28 cellular contexts compared by ENCODE assay signal in genomic region chrX:136598631-136599030, GRCh38. TPM values are rescaled to one million over a fixed set of nuclear protein-coding genes. Genes with fewer than 3 reads are reported as not detected.
DNase-seq lines count a peak whose midpoint lies in the region; ATAC-seq lines count a peak whose summit lies in the region.
"Had no signal": no experiment of that assay in that cellular context is flagged by ENCODE, and none has a peak within 500 bp of the region (broad histone marks: within the 10 kb centered on the region; RNA-seq: fewer than 3 reads in every experiment).

No MANE protein-coding gene starts in this region.

- H3K27me3 ChIP-seq in naive thymus-derived CD4-positive, alpha-beta T cell (ENCODE audit: control insufficient read depth in 2 of 2, insufficient read depth in 2 of 2, low read length in 2 of 2), result no peaks in the 10 kb centered on the region
- H3K27me3 ChIP-seq: thyroid gland had no signal

- peak; percentile 46 for ATAC-seq in naive thymus-derived CD4-positive, alpha-beta T cell
- no peak for ATAC-seq in HG02885 (IDR thresholded peaks at IDR 0.05; ENCODE audit: poor library complexity, unreplicated experiment)
- ATAC-seq: HepG2, mucosa of descending colon, psoas muscle had no signal

- H3K4me3 Mint-ChIP-seq in naive thymus-derived CD4-positive, alpha-beta T cell, result peak overlapping the region in 3 of 10 donors; percentile 16 to 76 (median 40)
- H3K4me3 Mint-ChIP-seq: activated B cell treated with CpG ODN at 0.5 μM for 24 hours had no signal

- H3K36me3 ChIP-seq in naive thymus-derived CD4-positive, alpha-beta T cell (ENCODE audit: control insufficient read depth in 2 of 3, insufficient read depth in 3 of 3, low read length in 3 of 3), result no peaks in the 10 kb centered on the region
- H3K36me3 ChIP-seq: thyroid gland had no signal

- no peak overlapping the region for H3K4me3 ChIP-seq in naive thymus-derived CD4-positive, alpha-beta T cell (ENCODE audit: low read length)
- H3K4me3 ChIP-seq: dorsolateral prefrontal cortex, mucosa of descending colon, psoas muscle, skin epidermis, thyroid gland had no signal

- POLR2A ChIA-PET in naive thymus-derived CD4-positive, alpha-beta T cell (lab: Charles Lee), result interaction anchor here (0.6 to 1.3 kb wide), 2 partner anchors 12 to 90 kb away, joined by 4 read pairs; no protein-coding TSS in a partner anchor

- peaks cover 8 to 49% (median 16%) of the 10 kb centered on the region in 7 donors for H3K4me1 Mint-ChIP-seq in naive thymus-derived CD4-positive, alpha-beta T cell
- H3K4me1 Mint-ChIP-seq: activated B cell treated with CpG ODN at 0.5 μM for 24 hours had no signal

- H3K27me3 Mint-ChIP-seq in naive thymus-derived CD4-positive, alpha-beta T cell, result no peaks in the 10 kb centered on the region

- no peaks in the 10 kb centered on the region for H3K9me3 Mint-ChIP-seq in naive thymus-derived CD4-positive, alpha-beta T cell
- H3K9me3 Mint-ChIP-seq: activated B cell treated with CpG ODN at 0.5 μM for 24 hours had no signal

- H3K4me1 ChIP-seq in naive thymus-derived CD4-positive, alpha-beta T cell (ENCODE audit: control insufficient read depth in 2 of 2, insufficient read depth in 2 of 2, low read length in 2 of 2), result peaks cover 0 to 4% of the 10 kb centered on the region in 2 donors
- H3K4me1 ChIP-seq: psoas muscle, thyroid gland had no signal

- H3K27ac ChIP-seq in naive thymus-derived CD4-positive, alpha-beta T cell (ENCODE audit: low read depth, low read length), result no peak overlapping the region
- H3K27ac ChIP-seq: C4-2B, dorsolateral prefrontal cortex, psoas muscle, thyroid gland had no signal

- peak overlapping the region in 4 of 9 donors; percentile 33 to 89 (median 66) for H3K27ac Mint-ChIP-seq in naive thymus-derived CD4-positive, alpha-beta T cell
- H3K27ac Mint-ChIP-seq: activated B cell treated with CpG ODN at 0.5 μM for 24 hours had no signal

- peak; percentile 72 for DNase-seq in activated effector memory CD4-positive, alpha-beta T cell treated with anti-CD3 and anti-CD28 coated beads, Interleukin-2, amount 50 U/mL, for 16 hours
- no peak for DNase-seq in activated effector memory CD4-positive, alpha-beta T cell treated with Interleukin-2 at 50 U/mL for 16 hours
- DNase-seq in RPMI8226 (peak; percentile 8), NCI-H146 treated with DMSO at 0.1 percent for 48 hours (lab: John Stamatoyannopoulos, UW; ENCODE audit: unreplicated experiment) (no peak), HT-29 (ENCODE audit: low spot score) (no peak)
- DNase-seq in activated T-helper 9 cell treated with anti-CD3 and anti-CD28 coated beads, Interleukin-2, amount 50 U/mL, for 16 hours (ENCODE audit: low read depth), result peak; percentile 24
- no peak for DNase-seq in naive thymus-derived CD4-positive, alpha-beta T cell
- DNase-seq: activated B cell treated with CpG ODN at 0.5 μM for 24 hours; activated CD8-positive, alpha-beta memory T cell treated with anti-CD3 and anti-CD28 coated beads, Interleukin-2, amount 50 U/mL, for 4 hours; caudate nucleus; DMS 273 treated with DMSO at 0.1 percent for 48 hours; dorsolateral prefrontal cortex; erythroblast; foreskin melanocyte; hypothalamus; islet precursor cell; mucosa of descending colon; NCI-H2107; NCI-H510A; psoas muscle; T-helper 9 cell; thyroid gland had no signal

- intact Hi-C loops in naive thymus-derived CD4-positive, alpha-beta T cell (cut with micrococcal nuclease), result no loop called here

- no peaks in the 10 kb centered on the region for H3K9me3 ChIP-seq in naive thymus-derived CD4-positive, alpha-beta T cell (ENCODE audit: control insufficient read depth in 2 of 3, low read length in 3 of 3)
- H3K9me3 ChIP-seq: mucosa of descending colon, psoas muscle, thyroid gland had no signal

- H3K36me3 Mint-ChIP-seq in naive thymus-derived CD4-positive, alpha-beta T cell, result peaks cover 0 to 6% (median 0%) of the 10 kb centered on the region in 5 donors

- CTCF ChIA-PET in naive thymus-derived CD4-positive, alpha-beta T cell (lab: Charles Lee), result interaction anchor here (1.0 kb wide), 1 partner anchor 96 kb away, joined by 3 read pairs; no protein-coding TSS in a partner anchor

RNA-seq across cellular contexts. Expression of gene CD40LG, which starts 49.3 kb away (rescaled TPM):
- 100 to 1,000 TPM in 1 of 5 experiments, 10 to 100 TPM in 4; 25.2 to 173 (median 56.8) TPM for total RNA-seq in naive thymus-derived CD4-positive, alpha-beta T cell
- polyA plus RNA-seq in naive thymus-derived CD4-positive, alpha-beta T cell, result 100 to 1,000 TPM in 1 of 2 donors, 10 to 100 TPM in 1; 72.1 to 127 TPM
- not detected in 2 replicates for total RNA-seq in HT-29 (2014; rRNA removed; shearing (Covaris generic))
- total RNA-seq: activated B cell treated with CpG ODN at 0.5 μM for 24 hours, HepG2, lower leg skin, SK-MEL-5, thyroid gland had no signal
- polyA plus RNA-seq: HepG2, psoas muscle had no signal

Comparison
In these comparisons a context has a peak if more than half of its experiments do, and no peak if none do; other contexts are left out.
1. DNase-seq: peak in activated effector memory CD4-positive, alpha-beta T cell treated with anti-CD3 and anti-CD28 coated beads, Interleukin-2, amount 50 U/mL, for 16 hours (single experiment), RPMI8226 (single experiment) and activated T-helper 9 cell treated with anti-CD3 and anti-CD28 coated beads, Interleukin-2, amount 50 U/mL, for 16 hours (single experiment); none in activated effector memory CD4-positive, alpha-beta T cell treated with Interleukin-2 at 50 U/mL for 16 hours (single experiment), naive thymus-derived CD4-positive, alpha-beta T cell (0 of 9), NCI-H146 treated with DMSO at 0.1 percent for 48 hours (single experiment) and HT-29 (single experiment).
2. RNA of gene CD40LG, which starts 49.3 kb away (total RNA-seq): 25.2 to 173 TPM in naive thymus-derived CD4-positive, alpha-beta T cell; not detected in HT-29; every median in the first group is over 10 times any median in the second.